Comparison of ENCODE assay signal across 16 cellular contexts in genomic region chr11:126748097-126748756, GRCh38.
DNase-seq lines count a peak whose midpoint lies in the region; ATAC-seq, FAIRE-seq and TF ChIP-seq lines count a peak whose summit lies in the region.
"Had no signal": no experiment of that assay in that cellular context is flagged by ENCODE, and none has a peak within 500 bp of the region (broad histone marks: within the 10 kb centered on the region; RNA-seq: fewer than 3 reads in every experiment).

No MANE protein-coding gene starts in this region.

- no peak for ATAC-seq in GM18519 (IDR thresholded peaks at IDR 0.05; ENCODE audit: low FRiP score, unreplicated experiment)
- ATAC-seq in HG03432 (IDR thresholded peaks at IDR 0.05; ENCODE audit: unreplicated experiment) = no peak
- ATAC-seq in left colon = no peak

- 89% methylated on average over 15 of the region's 16 CpGs; no CpG with 5 or more reads in 1 of the 2 experiments for WGBS in H1 (ENCODE audit: extremely low coverage in 1 of 2, insufficient coverage in 1 of 2, insufficient read length in 1 of 2, insufficient replicate concordance in 2 of 2, low coverage in 1 of 2, low lambda C conversion rate in 2 of 2, missing lambda C conversion rate in 1 of 2), 2 experiments

- no peak overlapping the region for H3K23ac ChIP-seq in H1 (ENCODE audit: insufficient read length)

- TF ChIP-seq EP300 in H1 (IDR thresholded peaks at IDR 0.05; ENCODE audit: borderline replicate concordance in 1 of 2, low read depth in 2 of 2, low read length in 2 of 2) = no peak

- H3K36me3 ChIP-seq in H1 (ENCODE audit: control insufficient read depth in 2 of 4, insufficient read depth in 4 of 4, low read length in 3 of 4) = no peaks in the 10 kb centered on the region
- H3K36me3 ChIP-seq: WERI-Rb-1 had no signal

- no peak overlapping the region for H2BK15ac ChIP-seq in H1 (ENCODE audit: low read length)

- H3K27me3 ChIP-seq in H1 (replicated peaks in 1 of 4; ENCODE audit: control insufficient read depth in 3 of 4, extremely low read depth in 1 of 4, insufficient read depth in 3 of 4, low read length in 3 of 4) = no peaks in the 10 kb centered on the region

- CTCF ChIA-PET in activated CD4-positive, alpha-beta memory T cell treated with anti-CD3 and anti-CD28 coated beads, Interleukin-2, amount 10 ng/mL, durations not matched to agents 7 days and 5 days (lab: Charles Lee) = no interaction called here
- CTCF ChIA-PET in activated CD4-positive, alpha-beta memory T cell treated with anti-CD3 and anti-CD28 coated beads for 36 hours (lab: Charles Lee) = no interaction called here
- CTCF ChIA-PET in H1 (lab: Charles Lee; ENCODE audit: partially characterized antibody) = interaction anchor here (0.6 to 2.4 kb wide), 4 partner anchors 9 to 226 kb away, joined by 3 to 7 read pairs (median 4); no protein-coding TSS in a partner anchor

- TF ChIP-seq CTCF in H1 (IDR thresholded peaks at IDR 0.05; ENCODE audit: control extremely low read depth in 1 of 3, insufficient read depth in 1 of 3, low read depth in 1 of 3, low read length in 3 of 3) (no peak), type B pancreatic cell (conservative IDR thresholded peaks at IDR 0.05) (no peak)

- no peaks in the 10 kb centered on the region for H3K79me2 ChIP-seq in H1 (ENCODE audit: control insufficient read depth in 1 of 2, insufficient read depth in 2 of 2, low read length in 2 of 2)

- H3K79me1 ChIP-seq in H1 (ENCODE audit: low read depth, low read length) = no peaks in the 10 kb centered on the region

- TF ChIP-seq RAD21 in H1 (IDR thresholded peaks at IDR 0.05 in 1 of 2, conservative IDR thresholded peaks at IDR 0.05 in 1 of 2; ENCODE audit: low read depth in 2 of 2, low read length in 2 of 2) = no peak

- no peak overlapping the region for H3K4me3 Mint-ChIP-seq in activated CD4-positive, alpha-beta memory T cell treated with anti-CD3 and anti-CD28 coated beads, Interleukin-2, amount 10 ng/mL, durations not matched to agents 7 days and 5 days
- no peak overlapping the region for H3K4me3 Mint-ChIP-seq in activated CD4-positive, alpha-beta memory T cell treated with anti-CD3 and anti-CD28 coated beads for 36 hours
- H3K4me3 Mint-ChIP-seq in type B pancreatic cell = peak overlapping the region; percentile 66
- H3K4me3 Mint-ChIP-seq: H9 had no signal

- no peak for DNase-seq in activated CD4-positive, alpha-beta memory T cell treated with anti-CD3 and anti-CD28 coated beads, Interleukin-2, amount 10 ng/mL, durations not matched to agents 7 days and 5 days
- DNase-seq in activated CD4-positive, alpha-beta memory T cell treated with anti-CD3 and anti-CD28 coated beads for 36 hours = no peak
- DNase-seq in NCI-H510A treated with DMSO at 0.1 percent for 48 hours (lab: John Stamatoyannopoulos, UW) (peak; percentile 94), H1 (ENCODE audit: low read depth in 1 of 2, low spot score in 2 of 2) (no peak), type B pancreatic cell (ENCODE audit: extremely low spot score, unreplicated experiment) (peak; percentile 76), left colon (no peak)
- DNase-seq: activated CD8-positive, alpha-beta memory T cell treated with anti-CD3 and anti-CD28 coated beads, Interleukin-2, amount 50 U/mL, for 48 hours; H9; hypothalamus; NCI-H2029 treated with DMSO at 0.1 percent for 48 hours; WERI-Rb-1 had no signal

- H3K27ac ChIP-seq in H1 (ENCODE audit: low read depth, low read length) = no peak overlapping the region
- H3K27ac ChIP-seq: KMS-11, SK-N-MC, WERI-Rb-1 had no signal

- no peaks in the 10 kb centered on the region for H4K20me1 ChIP-seq in H1 (replicated peaks in 1 of 2; ENCODE audit: control insufficient read depth in 1 of 2, insufficient read depth in 2 of 2, low read length in 2 of 2)

- no peak overlapping the region for H2BK20ac ChIP-seq in H1 (ENCODE audit: low read length)

- H4K8ac ChIP-seq in H1 (ENCODE audit: extremely low read depth, insufficient read depth, low read length) = no peak overlapping the region

- no peak overlapping the region for H3K14ac ChIP-seq in H1 (ENCODE audit: insufficient read length)

- no peak overlapping the region for H2AK5ac ChIP-seq in H1 (ENCODE audit: low read depth, low read length)

- no peak overlapping the region for H3K18ac ChIP-seq in H1 (ENCODE audit: extremely low read depth, low read length)

- H4K91ac ChIP-seq in H1 (replicated peaks; ENCODE audit: insufficient read length, low read length) = no peak overlapping the region

- no peak overlapping the region for H3K56ac ChIP-seq in H1 (replicated peaks; ENCODE audit: insufficient read length, low read depth, low read length)

- no peak overlapping the region for H2BK5ac ChIP-seq in H1 (ENCODE audit: low read depth, low read length)

- POLR2A ChIA-PET in activated CD4-positive, alpha-beta memory T cell treated with anti-CD3 and anti-CD28 coated beads, Interleukin-2, amount 10 ng/mL, durations not matched to agents 7 days and 5 days (lab: Charles Lee) = no interaction called here
- POLR2A ChIA-PET in activated CD4-positive, alpha-beta memory T cell treated with anti-CD3 and anti-CD28 coated beads for 36 hours (lab: Charles Lee) = no interaction called here
- POLR2A ChIA-PET in H1 (lab: Charles Lee; ENCODE audit: partially characterized antibody) = no interaction called here

- peaks cover 0 to 4% (median 0%) of the 10 kb centered on the region in 4 experiments; a peak in 1 of 7 replicates for H3K4me1 ChIP-seq in H1 (replicated peaks in 1 of 4; ENCODE audit: control insufficient read depth in 3 of 4, insufficient read depth in 4 of 4, low read length in 3 of 4)

- H3K27ac Mint-ChIP-seq in activated CD4-positive, alpha-beta memory T cell treated with anti-CD3 and anti-CD28 coated beads, Interleukin-2, amount 10 ng/mL, durations not matched to agents 7 days and 5 days = peak overlapping the region; percentile 15
- H3K27ac Mint-ChIP-seq in activated CD4-positive, alpha-beta memory T cell treated with anti-CD3 and anti-CD28 coated beads for 36 hours = no peak overlapping the region
- peak overlapping the region; percentile 69 for H3K27ac Mint-ChIP-seq in type B pancreatic cell

- no peak for FAIRE-seq in H1 (lab: Jason Lieb, UNC)

- H3K4me1 Mint-ChIP-seq in activated CD4-positive, alpha-beta memory T cell treated with anti-CD3 and anti-CD28 coated beads, Interleukin-2, amount 10 ng/mL, durations not matched to agents 7 days and 5 days = no peaks in the 10 kb centered on the region
- no peaks in the 10 kb centered on the region for H3K4me1 Mint-ChIP-seq in activated CD4-positive, alpha-beta memory T cell treated with anti-CD3 and anti-CD28 coated beads for 36 hours (ENCODE audit: low read depth)
- H3K4me1 Mint-ChIP-seq in type B pancreatic cell (ENCODE audit: unreplicated experiment) = peaks cover 49% of the 10 kb centered on the region
- H3K4me1 Mint-ChIP-seq: H9 had no signal

- no peaks in the 10 kb centered on the region for H3K27me3 Mint-ChIP-seq in activated CD4-positive, alpha-beta memory T cell treated with anti-CD3 and anti-CD28 coated beads, Interleukin-2, amount 10 ng/mL, durations not matched to agents 7 days and 5 days
- peaks cover 9% of the 10 kb centered on the region for H3K27me3 Mint-ChIP-seq in activated CD4-positive, alpha-beta memory T cell treated with anti-CD3 and anti-CD28 coated beads for 36 hours
- H3K27me3 Mint-ChIP-seq in type B pancreatic cell = no peaks in the 10 kb centered on the region

- no peak overlapping the region for H3K4me2 ChIP-seq in H1 (ENCODE audit: insufficient read depth in 1 of 2, low read depth in 2 of 2, low read length in 2 of 2)
- H3K4me2 ChIP-seq: KMS-11 had no signal

- no peaks in the 10 kb centered on the region for H3K23me2 ChIP-seq in H1 (ENCODE audit: low read depth, low read length)

- 0 out of 2 replicates have a peak overlapping the region, but pooled peaks have one; percentile 4 for H2AFZ ChIP-seq in H1 (ENCODE audit: low read length)

- H3K9me3 Mint-ChIP-seq in activated CD4-positive, alpha-beta memory T cell treated with anti-CD3 and anti-CD28 coated beads, Interleukin-2, amount 10 ng/mL, durations not matched to agents 7 days and 5 days = no peaks in the 10 kb centered on the region
- H3K9me3 Mint-ChIP-seq in activated CD4-positive, alpha-beta memory T cell treated with anti-CD3 and anti-CD28 coated beads for 36 hours = no peaks in the 10 kb centered on the region
- H3K9me3 Mint-ChIP-seq in type B pancreatic cell = peaks cover 6% of the 10 kb centered on the region
- H3K9me3 Mint-ChIP-seq: H9 had no signal

- H2BK120ac ChIP-seq in H1 (replicated peaks; ENCODE audit: low read depth, low read length) = no peak overlapping the region

- H3K9me3 ChIP-seq in H1 (ENCODE audit: insufficient read depth in 2 of 2, low read depth in 1 of 2, low read length in 1 of 2) = no peaks in the 10 kb centered on the region

- H3K4me3 ChIP-seq in H1 (ENCODE audit: extremely low read depth in 1 of 4, insufficient read depth in 2 of 4, low read depth in 3 of 4, low read length in 4 of 4) = no peak overlapping the region
- H3K4me3 ChIP-seq: lung, SK-N-MC had no signal

- H3K4ac ChIP-seq in H1 (replicated peaks; ENCODE audit: insufficient read length, low read depth, low read length) = no peak overlapping the region

- no peak overlapping the region for H3K9ac ChIP-seq in H1 (replicated peaks in 1 of 4; ENCODE audit: extremely low read depth in 1 of 4, low read depth in 3 of 4, low read length in 3 of 4)
- H3K9ac ChIP-seq: KMS-11 had no signal

- no peak overlapping the region for H2BK12ac ChIP-seq in H1 (ENCODE audit: low read depth, low read length)

- intact Hi-C loops in activated CD4-positive, alpha-beta memory T cell treated with anti-CD3 and anti-CD28 coated beads for 36 hours (cut with micrococcal nuclease) = no loop called here
- intact Hi-C loops in left colon (cut with DNase I, micrococcal nuclease) = no loop called here

- no peak for TF ChIP-seq POLR2A in H1 (IDR thresholded peaks at IDR 0.05; ENCODE audit: control extremely low read depth in 1 of 2, low read depth in 2 of 2, low read length in 2 of 2)

- H3K36me3 Mint-ChIP-seq in activated CD4-positive, alpha-beta memory T cell treated with anti-CD3 and anti-CD28 coated beads, Interleukin-2, amount 10 ng/mL, durations not matched to agents 7 days and 5 days (ENCODE audit: low read depth) = no peaks in the 10 kb centered on the region
- H3K36me3 Mint-ChIP-seq in activated CD4-positive, alpha-beta memory T cell treated with anti-CD3 and anti-CD28 coated beads for 36 hours = no peaks in the 10 kb centered on the region
- no peaks in the 10 kb centered on the region for H3K36me3 Mint-ChIP-seq in type B pancreatic cell

- no peak overlapping the region for H4K5ac ChIP-seq in H1 (ENCODE audit: insufficient read length, low read depth, low read length)

TF ChIP-seq in H1, 55 proteins besides CTCF, POLR2A, EP300 and RAD21 (continues in another document):
- TF ChIP-seq GABPA (IDR thresholded peaks at IDR 0.05; ENCODE audit: borderline replicate concordance, insufficient read depth, low read length) = no peak

Comparison
In these comparisons a context has a peak if more than half of its experiments do, and no peak if none do; other contexts are left out.
1. DNase-seq: peak in NCI-H510A treated with DMSO at 0.1 percent for 48 hours (single experiment) and type B pancreatic cell (single experiment); none in activated CD4-positive, alpha-beta memory T cell treated with anti-CD3 and anti-CD28 coated beads, Interleukin-2, amount 10 ng/mL, durations not matched to agents 7 days and 5 days (single experiment), activated CD4-positive, alpha-beta memory T cell treated with anti-CD3 and anti-CD28 coated beads for 36 hours (single experiment), H1 (0 of 2) and left colon (0 of 2).